In genomic region chr3:66220602-66221377, GRCh38 we compare ENCODE assay signal across 1 cellular context.
TF ChIP-seq lines count a peak whose summit lies in the region.

SLC25A26 (plus strand) TSS chr3:66221001; CDS start chr3:66221095, 94 bp downstream.

TF ChIP-seq in HepG2, 621 proteins besides CTCF, POLR2A, EP300 and RAD21 (continued from another document and continues in another):
- no peak for TF ChIP-seq SNAPC4 (CRISPR knock-in tag; IDR thresholded peaks at IDR 0.05)
- no peak for TF ChIP-seq ZBTB26 (CRISPR knock-in tag; IDR thresholded peaks at IDR 0.05; ENCODE audit: borderline replicate concordance)
- 0 out of 2 replicates have a peak, but pooled peaks have one; percentile 30 for TF ChIP-seq ZNF841 (CRISPR knock-in tag; IDR thresholded peaks at IDR 0.05; ENCODE audit: borderline replicate concordance)
- no peak for TF ChIP-seq HMG20A (CRISPR knock-in tag; IDR thresholded peaks at IDR 0.05; ENCODE audit: borderline replicate concordance)
- no peak for TF ChIP-seq PTBP1 (IDR thresholded peaks at IDR 0.05; ENCODE audit: low read depth, low read length, poor library complexity, severe bottlenecking)
- TF ChIP-seq PLSCR1 (CRISPR knock-in tag; IDR thresholded peaks at IDR 0.05; ENCODE audit: borderline replicate concordance), result no peak; the same call in 1 of the 2 replicates
- peak; percentile 69; the same call in 1 of the 2 replicates for TF ChIP-seq BCL3 (CRISPR knock-in tag; IDR thresholded peaks at IDR 0.05)
- no peak for TF ChIP-seq ZNF629 (CRISPR knock-in tag; conservative IDR thresholded peaks at IDR 0.05)
- no peak for TF ChIP-seq GPBP1L1 (CRISPR knock-in tag; IDR thresholded peaks at IDR 0.05)
- TF ChIP-seq CCDC6 (CRISPR knock-in tag; IDR thresholded peaks at IDR 0.05), result no peak
- no peak for TF ChIP-seq SIX4 (CRISPR knock-in tag; IDR thresholded peaks at IDR 0.05)
- 0 out of 2 replicates have a peak, but pooled peaks have one; percentile 38 for TF ChIP-seq RNF2 (conservative IDR thresholded peaks at IDR 0.05; ENCODE audit: low read depth)
- TF ChIP-seq TBP (CRISPR knock-in tag; IDR thresholded peaks at IDR 0.05), result no peak
- no peak for TF ChIP-seq ZNF362 (CRISPR knock-in tag; IDR thresholded peaks at IDR 0.05; ENCODE audit: borderline replicate concordance)
- TF ChIP-seq MLXIP (CRISPR knock-in tag; IDR thresholded peaks at IDR 0.05; ENCODE audit: borderline replicate concordance), result no peak
- peak; percentile 94 for TF ChIP-seq RAD51 (IDR thresholded peaks at IDR 0.05; ENCODE audit: borderline replicate concordance)
- no peak for TF ChIP-seq FIP1L1 (IDR thresholded peaks at IDR 0.05; ENCODE audit: borderline replicate concordance, insufficient read depth, low read depth, low read length)
- TF ChIP-seq ZNF451 (CRISPR knock-in tag; IDR thresholded peaks at IDR 0.05), result peak; percentile 80; the same call in 1 of the 2 replicates
- no peak; the same call in 1 of the 2 replicates for TF ChIP-seq SKIL (CRISPR knock-in tag; IDR thresholded peaks at IDR 0.05; ENCODE audit: borderline replicate concordance)
- no peak for TF ChIP-seq ZNF18 (CRISPR knock-in tag; IDR thresholded peaks at IDR 0.05; ENCODE audit: insufficient replicate concordance)
- no peak for TF ChIP-seq MYNN (CRISPR knock-in tag; IDR thresholded peaks at IDR 0.05; ENCODE audit: low read depth)
- TF ChIP-seq MXI1 (IDR thresholded peaks at IDR 0.05; ENCODE audit: borderline replicate concordance, low read depth, low read length), result peak; percentile 99
- TF ChIP-seq SETDB1 (CRISPR knock-in tag; IDR thresholded peaks at IDR 0.05; ENCODE audit: borderline replicate concordance), result no peak
- TF ChIP-seq MTF1 (CRISPR knock-in tag; IDR thresholded peaks at IDR 0.05), result no peak
- TF ChIP-seq ZNF232 (CRISPR knock-in tag; IDR thresholded peaks at IDR 0.05; ENCODE audit: borderline replicate concordance), result peak; percentile 42; the same call in 1 of the 2 replicates
- peak; percentile 90; the same call in 1 of the 2 replicates for TF ChIP-seq ZNF441 (CRISPR knock-in tag; IDR thresholded peaks at IDR 0.05; ENCODE audit: borderline replicate concordance)
- TF ChIP-seq SMAD1 (CRISPR knock-in tag; IDR thresholded peaks at IDR 0.05; ENCODE audit: borderline replicate concordance, low read depth), result no peak
- no peak for TF ChIP-seq ZNF224 (CRISPR knock-in tag; IDR thresholded peaks at IDR 0.05)
- TF ChIP-seq BCLAF1 (IDR thresholded peaks at IDR 0.05), result no peak
- TF ChIP-seq MAX (IDR thresholded peaks at IDR 0.05), result peak; percentile 99
